In genomic region chr1:236280438-236281285, GRCh38 we compare ENCODE assay signal across 1 cellular context.
TF ChIP-seq lines count a peak whose summit lies in the region.

No MANE protein-coding gene starts in this region.

TF ChIP-seq in GM23338, 12 proteins besides CTCF, POLR2A, EP300 and RAD21 (continued from another document):
- no peak for TF ChIP-seq ZNF462 (CRISPR knock-in tag; IDR thresholded peaks at IDR 0.05)
- no peak for TF ChIP-seq JUNB (IDR thresholded peaks at IDR 0.05; ENCODE audit: unreplicated experiment)
- TF ChIP-seq POLR2AphosphoS5 (IDR thresholded peaks at IDR 0.05; ENCODE audit: low read depth), result no peak
- TF ChIP-seq EZH2phosphoT487 (IDR thresholded peaks at IDR 0.05; ENCODE audit: unreplicated experiment), result no peak
TF ChIP-seq in GM23338: peak in this region for 0.
